In genomic region chr4:152045397-152045780, GRCh38 we compare ENCODE assay signal across 11 cellular contexts.
A peak's percentile ranks its signal among the peaks of the same experiment; 100 is the strongest.
DNase-seq lines count a peak whose midpoint lies in the region; ATAC-seq and TF ChIP-seq lines count a peak whose summit lies in the region.
"Had no signal": no experiment of that assay in that cellular context is flagged by ENCODE, and none has a peak within 500 bp of the region (broad histone marks: within the 10 kb centered on the region; RNA-seq: fewer than 3 reads in every experiment).

No MANE protein-coding gene starts in this region.

- intact Hi-C loops in ovary (cut with DNase I), result no loop called here

- 72% methylated on average over 8 of the region's 8 CpGs for WGBS in suprapubic skin
- 29 to 44% (median 39%) methylated on average over 8 of the region's 8 CpGs for WGBS in ovary, 3 donors

- peak; percentile 42 for ATAC-seq in HG03135 (IDR thresholded peaks at IDR 0.05; ENCODE audit: unreplicated experiment)

- H3K27me3 ChIP-seq in suprapubic skin, result peaks cover 8% of the 10 kb centered on the region
- H3K27me3 ChIP-seq in ovary, result no peaks in the 10 kb centered on the region
- H3K27me3 ChIP-seq: pancreas had no signal

- TF ChIP-seq EP300 in suprapubic skin (IDR thresholded peaks at IDR 0.05) (no peak), ovary (IDR thresholded peaks at IDR 0.05) (no peak)

- H3K9me3 ChIP-seq in suprapubic skin (no peaks in the 10 kb centered on the region), ovary (no peaks in the 10 kb centered on the region)
- H3K9me3 ChIP-seq: pancreas had no signal

- TF ChIP-seq POLR2A in suprapubic skin (IDR thresholded peaks at IDR 0.05) (no peak), ovary (IDR thresholded peaks at IDR 0.05) (no peak)

- H3K4me3 ChIP-seq in suprapubic skin (peak overlapping the region; percentile 30), ovary (no peak overlapping the region)

- TF ChIP-seq CTCF in suprapubic skin (IDR thresholded peaks at IDR 0.05) (no peak), ovary (IDR thresholded peaks at IDR 0.05) (no peak)

- no peaks in the 10 kb centered on the region for H3K36me3 ChIP-seq in suprapubic skin
- H3K36me3 ChIP-seq in ovary, result no peaks in the 10 kb centered on the region
- H3K36me3 ChIP-seq: pancreas had no signal

- peaks cover 7% of the 10 kb centered on the region for H3K4me1 ChIP-seq in suprapubic skin
- peaks cover 7% of the 10 kb centered on the region for H3K4me1 ChIP-seq in ovary (ENCODE audit: insufficient read depth)
- H3K4me1 ChIP-seq: pancreas had no signal

- peak; percentile 2 for DNase-seq in DMS79 treated with DMSO at 0.1 percent for 48 hours (lab: John Stamatoyannopoulos, UW)
- no peak for DNase-seq in DMS79 (lab: John Stamatoyannopoulos, UW)
- peak; percentile 38 for DNase-seq in germinal center (ENCODE audit: low spot score)
- no peak for DNase-seq in suprapubic skin (ENCODE audit: low spot score in 2 of 2)
- no peak for DNase-seq in NCI-H69 (lab: John Stamatoyannopoulos, UW)
- no peak for DNase-seq in NCI-H345 (lab: John Stamatoyannopoulos, UW)
- no peak for DNase-seq in ovary
- DNase-seq: NK-92 treated with Interleukin-12 subunit alpha and Interleukin-12 subunit beta, amount 100 ng/mL, for 24 hours had no signal

- no peak overlapping the region for H3K27ac ChIP-seq in suprapubic skin
- H3K27ac ChIP-seq in ovary, result no peak overlapping the region
- H3K27ac ChIP-seq: KMS-11, pancreas had no signal

Comparison
In these comparisons a context has a peak if more than half of its experiments do, and no peak if none do; other contexts are left out.
1. DNase-seq: peak in DMS79 treated with DMSO at 0.1 percent for 48 hours (single experiment) and germinal center (single experiment); none in DMS79 (single experiment), suprapubic skin (0 of 2), NCI-H69 (single experiment), NCI-H345 (single experiment) and ovary (0 of 5).